Comparison of ENCODE assay signal across 1 cellular context in genomic region chr12:116538076-116538591, GRCh38.
TF ChIP-seq lines count a peak whose summit lies in the region.

No MANE protein-coding gene starts in this region.

TF ChIP-seq in IMR-90, 13 proteins besides CTCF, POLR2A, EP300 and RAD21 (continued from another document):
- TF ChIP-seq USF2 (IDR thresholded peaks at IDR 0.05; ENCODE audit: low read depth, low read length) (no peak), MAFK (IDR thresholded peaks at IDR 0.05; ENCODE audit: low read depth, low read length) (no peak), SMC3 (IDR thresholded peaks at IDR 0.05; ENCODE audit: low read depth, low read length) (no peak), CEBPB (IDR thresholded peaks at IDR 0.05; ENCODE audit: low read depth, low read length) (no peak)
